Comparison of ENCODE assay signal across 1 cellular context in the genomic region with DNA sequence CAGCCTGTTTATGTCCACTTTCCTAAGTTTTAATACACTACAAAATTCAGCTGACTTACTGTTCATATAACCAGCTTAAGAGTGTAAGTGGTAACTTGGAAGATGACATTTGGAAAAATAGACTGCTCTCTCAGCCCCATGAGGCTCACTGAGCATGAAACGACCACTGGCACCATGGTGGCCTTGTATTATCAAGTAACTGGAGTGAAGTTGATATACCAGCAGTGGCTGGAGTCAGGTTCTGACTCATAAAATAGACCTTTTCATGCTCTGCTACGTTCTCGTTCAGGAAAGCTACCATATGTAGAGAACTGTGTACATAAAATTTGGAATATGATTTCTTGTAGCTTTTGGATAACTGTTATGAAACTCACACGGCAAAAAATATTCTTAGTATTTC.
TF ChIP-seq lines count a peak whose summit lies in the region.

No MANE protein-coding gene starts in this region.

TF ChIP-seq in GM23338, 12 proteins besides CTCF, POLR2A, EP300 and RAD21 (continued from another document):
- TF ChIP-seq ZNF462 (CRISPR knock-in tag; IDR thresholded peaks at IDR 0.05) (no peak), POLR2AphosphoS5 (IDR thresholded peaks at IDR 0.05; ENCODE audit: low read depth) (no peak), JUNB (IDR thresholded peaks at IDR 0.05; ENCODE audit: unreplicated experiment) (no peak), EZH2phosphoT487 (IDR thresholded peaks at IDR 0.05; ENCODE audit: unreplicated experiment) (no peak), ZNF114 (CRISPR knock-in tag; IDR thresholded peaks at IDR 0.05) (no peak), STAT1 (IDR thresholded peaks at IDR 0.05; ENCODE audit: unreplicated experiment) (no peak)
